Comparison of ENCODE assay signal across 24 cellular contexts in the genomic region with DNA sequence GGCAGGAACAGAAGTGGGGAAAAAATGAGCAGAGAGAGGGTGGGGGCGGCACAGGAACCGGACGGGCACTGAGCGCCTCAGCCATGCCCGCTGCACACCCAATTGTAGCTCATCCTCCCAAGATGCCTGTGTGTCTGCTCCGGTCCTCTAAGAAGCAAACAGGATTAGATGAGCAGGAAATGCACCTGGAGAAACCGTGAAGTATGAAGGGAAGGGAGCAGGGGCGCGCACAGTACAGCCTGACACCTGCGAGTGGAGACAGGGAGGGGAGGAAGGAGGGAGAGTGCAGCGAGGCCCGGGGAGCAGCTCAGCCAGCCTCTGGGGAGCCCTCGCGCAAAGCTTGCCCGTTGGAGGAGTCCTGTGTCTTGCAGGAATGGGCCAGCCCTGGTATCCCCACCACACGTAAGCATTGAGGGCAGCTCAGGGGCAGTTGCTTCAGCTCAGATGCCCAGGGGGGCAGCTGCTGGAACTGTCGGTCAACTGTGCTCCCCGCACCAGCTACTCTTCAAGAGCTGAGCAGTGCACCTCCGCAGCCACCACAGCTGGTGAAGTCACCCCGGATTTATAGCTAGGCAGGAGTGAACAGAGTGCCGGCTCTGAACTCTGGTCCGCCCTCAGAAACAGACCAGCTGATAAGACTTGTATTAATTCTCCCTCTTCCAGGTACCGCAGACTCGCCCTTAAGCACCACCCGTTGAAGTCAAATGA. TPM values are rescaled to one million over a fixed set of nuclear protein-coding genes. Genes with fewer than 3 reads are reported as not detected.
DNase-seq lines count a peak whose midpoint lies in the region; ATAC-seq, FAIRE-seq and TF ChIP-seq lines count a peak whose summit lies in the region.
"Had no signal": no experiment of that assay in that cellular context is flagged by ENCODE, and none has a peak within 500 bp of the region (broad histone marks: within the 10 kb centered on the region; RNA-seq: fewer than 3 reads in every experiment).

No MANE protein-coding gene starts in this region.

- WGBS in K562 (ENCODE audit: insufficient coverage, low coverage, missing lambda C conversion rate): 42% methylated on average over 24 of the region's 25 CpGs

- H3K27ac ChIP-seq in CD4-positive, alpha-beta memory T cell (ENCODE audit: low read depth, low read length): no peak overlapping the region
- H3K27ac ChIP-seq in Karpas-422 (ENCODE audit: low read length) (no peak overlapping the region), K562 (ENCODE audit: extremely low read depth, low read depth, low read length) (no peak overlapping the region)
- H3K27ac ChIP-seq: gastroesophageal sphincter, tibial nerve had no signal

- TF ChIP-seq RAD21 in K562 (CRISPR knock-in tag; conservative IDR thresholded peaks at IDR 0.05 in 1 of 2, IDR thresholded peaks at IDR 0.05 in 1 of 2): no peak

- H3K4me3 ChIP-seq in CD4-positive, alpha-beta memory T cell (ENCODE audit: low read length in 2 of 2): no peak overlapping the region
- H3K4me3 ChIP-seq in Karpas-422 (ENCODE audit: low read length): peak overlapping the region; percentile 44; the same call in 1 of the 2 replicates
- H3K4me3 ChIP-seq in K562: no peak overlapping the region
- H3K4me3 ChIP-seq: gastroesophageal sphincter, tibial nerve had no signal

- no peak for FAIRE-seq in K562 (lab: Jason Lieb, UNC)
- FAIRE-seq: colon, D721Med had no signal

- peaks cover 5 to 7% of the 10 kb centered on the region in 2 donors for H3K27me3 Mint-ChIP-seq in CD4-positive, alpha-beta memory T cell
- peaks cover 14 to 20% of the 10 kb centered on the region in 2 donors for H3K27me3 Mint-ChIP-seq in natural killer cell treated with Interleukin-12 subunit alpha and Interleukin-12 subunit beta and Interleukin-15 and Interleukin-18, amount 100 ng/mL, for 72 hours

- H4K20me1 ChIP-seq in Karpas-422 (ENCODE audit: insufficient read depth, low read depth, low read length) (no peaks in the 10 kb centered on the region), K562 (replicated peaks; ENCODE audit: control insufficient read depth, insufficient read depth, low read length) (no peaks in the 10 kb centered on the region)

- peak overlapping the region in 1 of 7 donors; percentile 56 for H3K27ac Mint-ChIP-seq in CD4-positive, alpha-beta memory T cell
- H3K27ac Mint-ChIP-seq in natural killer cell treated with Interleukin-12 subunit alpha and Interleukin-12 subunit beta and Interleukin-15 and Interleukin-18, amount 100 ng/mL, for 72 hours: no peak overlapping the region
- H3K27ac Mint-ChIP-seq: activated CD8-positive, alpha-beta memory T cell treated with anti-CD3 and anti-CD28 coated beads, Interleukin-2, amount 10 ng/mL, durations not matched to agents 7 days and 5 days; H9; stimulated activated memory B cell treated with anti-CD40 and anti-IgM and Interleukin-4, amounts not matched to agents 10 μg/mL and 1 μg/mL and 100 μg/mL, for 72 hours had no signal

- H3K79me2 ChIP-seq in Karpas-422 (ENCODE audit: low read length) (no peaks in the 10 kb centered on the region), K562 (ENCODE audit: control insufficient read depth, insufficient read depth, low read length) (no peaks in the 10 kb centered on the region)

- CTCF ChIA-PET in CD4-positive, alpha-beta memory T cell (lab: Charles Lee; ENCODE audit: partially characterized antibody): no interaction called here
- CTCF ChIA-PET in K562 (lab: Yijun Ruan, JAX; ENCODE audit: low intra/inter-chr PET ratio): no interaction called here

- H3K4me1 ChIP-seq in CD4-positive, alpha-beta memory T cell (ENCODE audit: insufficient read depth, low read length): no peaks in the 10 kb centered on the region
- peaks cover 10% of the 10 kb centered on the region for H3K4me1 ChIP-seq in Karpas-422 (ENCODE audit: low read length)
- peaks cover 6 to 11% of the 10 kb centered on the region in 2 experiments for H3K4me1 ChIP-seq in K562 (replicated peaks in 1 of 2; ENCODE audit: control insufficient read depth in 2 of 2, insufficient read depth in 2 of 2, low read length in 2 of 2)
- H3K4me1 ChIP-seq: gastroesophageal sphincter, tibial nerve had no signal

- H3K4me2 ChIP-seq in Karpas-422 (ENCODE audit: low read depth, low read length, poor library complexity, severe bottlenecking) (peak overlapping the region; percentile 43), K562 (ENCODE audit: insufficient read depth, low read length) (no peak overlapping the region)

- DNase-seq in CD4-positive, alpha-beta memory T cell: no peak
- no peak for DNase-seq in Karpas-422
- DNase-seq in K562 (ENCODE audit: extremely low read depth in 1 of 4, low spot score in 3 of 4): no peak
- peak; percentile 26 for DNase-seq in natural killer cell treated with Interleukin-12 subunit alpha and Interleukin-12 subunit beta and Interleukin-15 and Interleukin-18, amount 100 ng/mL, for 72 hours (ENCODE audit: low spot score)
- no peak for DNase-seq in NCI-H187 treated with DMSO at 0.1 percent for 48 hours (lab: John Stamatoyannopoulos, UW)
- DNase-seq in amniotic stem cell (lab: John Stamatoyannopoulos, UW): no peak
- no peak for DNase-seq in CD1c-positive myeloid dendritic cell (ENCODE audit: extremely low spot score)
- DNase-seq: activated CD4-positive, alpha-beta T cell treated with anti-CD3 and anti-CD28 coated beads for 1 hour; activated CD8-positive, alpha-beta memory T cell treated with anti-CD3 and anti-CD28 coated beads, Interleukin-2, amount 10 ng/mL, durations not matched to agents 7 days and 5 days; activated gamma-delta T cell; H9; left ventricle myocardium superior; NCI-H1694; PC-3; stimulated activated CD4-positive, alpha-beta T cell treated with anti-CD3 and anti-CD28 coated beads, Interleukin-12 subunit alpha, Interleukin-12 subunit beta, amount 100 ng/mL, for 4 hours; T1000 had no signal

- H3K9me3 Mint-ChIP-seq in CD4-positive, alpha-beta memory T cell: no peaks in the 10 kb centered on the region
- H3K9me3 Mint-ChIP-seq in natural killer cell treated with Interleukin-12 subunit alpha and Interleukin-12 subunit beta and Interleukin-15 and Interleukin-18, amount 100 ng/mL, for 72 hours: no peaks in the 10 kb centered on the region
- H3K9me3 Mint-ChIP-seq: stimulated activated memory B cell treated with anti-CD40 and anti-IgM and Interleukin-4, amounts not matched to agents 10 μg/mL and 1 μg/mL and 100 μg/mL, for 72 hours had no signal

- H2AFZ ChIP-seq in Karpas-422 (ENCODE audit: low read length): no peak overlapping the region
- H2AFZ ChIP-seq in K562 (ENCODE audit: low read depth, low read length): no peak overlapping the region

- H3K9me1 ChIP-seq in K562 (ENCODE audit: control insufficient read depth, insufficient read depth, low read length): no peaks in the 10 kb centered on the region

- no peaks in the 10 kb centered on the region for H3K36me3 Mint-ChIP-seq in CD4-positive, alpha-beta memory T cell
- no peaks in the 10 kb centered on the region for H3K36me3 Mint-ChIP-seq in natural killer cell treated with Interleukin-12 subunit alpha and Interleukin-12 subunit beta and Interleukin-15 and Interleukin-18, amount 100 ng/mL, for 72 hours
- H3K36me3 Mint-ChIP-seq: activated CD8-positive, alpha-beta memory T cell treated with anti-CD3 and anti-CD28 coated beads, Interleukin-2, amount 10 ng/mL, durations not matched to agents 7 days and 5 days; stimulated activated memory B cell treated with anti-CD40 and anti-IgM and Interleukin-4, amounts not matched to agents 10 μg/mL and 1 μg/mL and 100 μg/mL, for 72 hours had no signal

- ATAC-seq in K562: peak; percentile 60
- ATAC-seq in natural killer cell treated with Interleukin-12 subunit alpha and Interleukin-12 subunit beta and Interleukin-15 and Interleukin-18, amount 100 ng/mL, for 72 hours: peak in 1 of 2 donors; percentile 54
- ATAC-seq in HG03045 (IDR thresholded peaks at IDR 0.05; ENCODE audit: unreplicated experiment): no peak
- ATAC-seq: activated CD8-positive, alpha-beta memory T cell treated with anti-CD3 and anti-CD28 coated beads, Interleukin-2, amount 10 ng/mL, durations not matched to agents 7 days and 5 days; gastroesophageal sphincter; left ventricle myocardium superior; stimulated activated memory B cell treated with anti-CD40 and anti-IgM and Interleukin-4, amounts not matched to agents 10 μg/mL and 1 μg/mL and 100 μg/mL, for 72 hours had no signal

- POLR2A ChIA-PET in CD4-positive, alpha-beta memory T cell (lab: Charles Lee; ENCODE audit: partially characterized antibody): interaction anchor here (1.4 to 2.1 kb wide), 2 partner anchors 14 to 22 kb away, joined by 3 to 11 read pairs; no protein-coding TSS in a partner anchor
- POLR2A ChIA-PET in K562 (lab: Yijun Ruan, JAX): interaction anchor here (0.6 to 1.7 kb wide), 5 partner anchors 9 to 231 kb away, joined by 3 to 6 read pairs (median 3); no protein-coding TSS in a partner anchor

- H3K4me3 Mint-ChIP-seq in CD4-positive, alpha-beta memory T cell: peak overlapping the region in 5 of 8 donors; percentile 26 to 58 (median 36)
- H3K4me3 Mint-ChIP-seq in natural killer cell treated with Interleukin-12 subunit alpha and Interleukin-12 subunit beta and Interleukin-15 and Interleukin-18, amount 100 ng/mL, for 72 hours: peak overlapping the region; percentile 18
- H3K4me3 Mint-ChIP-seq: activated CD8-positive, alpha-beta memory T cell treated with anti-CD3 and anti-CD28 coated beads, Interleukin-2, amount 10 ng/mL, durations not matched to agents 7 days and 5 days; H9; stimulated activated memory B cell treated with anti-CD40 and anti-IgM and Interleukin-4, amounts not matched to agents 10 μg/mL and 1 μg/mL and 100 μg/mL, for 72 hours had no signal

- H3K9me3 ChIP-seq in CD4-positive, alpha-beta memory T cell (ENCODE audit: control insufficient read depth in 1 of 2, low read length in 2 of 2): no peaks in the 10 kb centered on the region
- H3K9me3 ChIP-seq in Karpas-422 (ENCODE audit: low read length): no peaks in the 10 kb centered on the region
- no peaks in the 10 kb centered on the region for H3K9me3 ChIP-seq in K562 (replicated peaks; ENCODE audit: control insufficient read depth, insufficient read depth, low read depth, low read length)
- H3K9me3 ChIP-seq: gastroesophageal sphincter, tibial nerve had no signal

- intact Hi-C loops in CD4-positive, alpha-beta memory T cell (cut with micrococcal nuclease): no loop called here
- intact Hi-C loops in K562 (cut with micrococcal nuclease): no loop called here

- TF ChIP-seq EP300 in K562 (IDR thresholded peaks at IDR 0.05; ENCODE audit: low read length): no peak

- H3K36me3 ChIP-seq in CD4-positive, alpha-beta memory T cell (ENCODE audit: insufficient read depth, low read length): no peaks in the 10 kb centered on the region
- H3K36me3 ChIP-seq in Karpas-422 (ENCODE audit: insufficient read depth, low read length) (no peaks in the 10 kb centered on the region), K562 (ENCODE audit: control insufficient read depth, insufficient read depth, low read length) (no peaks in the 10 kb centered on the region)
- H3K36me3 ChIP-seq: gastroesophageal sphincter, tibial nerve had no signal

- peaks cover 0 to 4% (median 0%) of the 10 kb centered on the region in 4 donors for H3K4me1 Mint-ChIP-seq in CD4-positive, alpha-beta memory T cell
- no peaks in the 10 kb centered on the region for H3K4me1 Mint-ChIP-seq in natural killer cell treated with Interleukin-12 subunit alpha and Interleukin-12 subunit beta and Interleukin-15 and Interleukin-18, amount 100 ng/mL, for 72 hours (ENCODE audit: low read depth in 2 of 2)
- H3K4me1 Mint-ChIP-seq: H9; stimulated activated memory B cell treated with anti-CD40 and anti-IgM and Interleukin-4, amounts not matched to agents 10 μg/mL and 1 μg/mL and 100 μg/mL, for 72 hours had no signal

- H3K9me2 ChIP-seq in Karpas-422 (replicated peaks; ENCODE audit: insufficient read depth, low read length): no peaks in the 10 kb centered on the region

- in situ Hi-C loops in K562 (cut with MboI): loop anchor here (10.0 kb wide), 1 partner anchor 367 kb away; no protein-coding TSS in a partner anchor

- no TSS peak for BruUV-seq in K562 (replicated peaks; lab: Mats Ljungman, UMichigan)

- no peaks in the 10 kb centered on the region for H3K27me3 ChIP-seq in CD4-positive, alpha-beta memory T cell (ENCODE audit: insufficient read depth, low read length)
- H3K27me3 ChIP-seq in Karpas-422 (ENCODE audit: low read length) (no peaks in the 10 kb centered on the region), K562 (ENCODE audit: control insufficient read depth in 2 of 2, insufficient read depth in 2 of 2, low read length in 2 of 2) (peaks cover 0 to 5% of the 10 kb centered on the region in 2 experiments; a peak in 1 of 5 replicates)

- TF ChIP-seq CTCF in K562 (IDR thresholded peaks at IDR 0.05 in 2 of 3, conservative IDR thresholded peaks at IDR 0.05 in 1 of 3; ENCODE audit: insufficient read depth in 2 of 3, low read depth in 1 of 3, low read length in 3 of 3): no peak

- H3K9ac ChIP-seq in Karpas-422 (ENCODE audit: low read length): peak overlapping the region; percentile 17; the same call in 1 of the 2 replicates
- H3K9ac ChIP-seq in K562 (ENCODE audit: insufficient read depth in 1 of 2, low read depth in 2 of 2, low read length in 2 of 2): peak overlapping the region in 1 of 2 experiments; percentile 68; a peak in 2 of 4 replicates

- no peak for TF ChIP-seq POLR2A in K562 (conservative IDR thresholded peaks at IDR 0.05)

RNA-seq across cellular contexts. Expression of a gene that starts 7.0 kb away (rescaled TPM):
- under 1 TPM; 0.23 to 0.30 TPM for total RNA-seq in CD4-positive, alpha-beta memory T cell
- polyA plus RNA-seq in CD4-positive, alpha-beta memory T cell: under 1 TPM in 1 of 2 donors, not detected in 1; 0.53 TPM
- total RNA-seq in Karpas-422 (2014; rRNA removed; shearing (Covaris generic); ENCODE audit: low replicate concordance): 0.22 TPM in 1 of 2 replicates, not detected in the other
- total RNA-seq in K562 (2011; cell fraction: chromatin; rRNA removed; ENCODE audit: low replicate concordance): 0.69 TPM in 1 of 2 replicates, not detected in the other
- not detected in 2 replicates for total RNA-seq in K562 (2011; cell fraction: nucleolus; rRNA removed)
- total RNA-seq in K562 (2011; cell fraction: nucleoplasm; rRNA removed): 0.31 and 0.81 TPM in 2 replicates
- total RNA-seq in K562 (2014; rRNA removed) (not detected in 2 replicates), K562 (2014; rRNA removed; fragmentation: Illumina TruSeq; extraction: Trizol) (not detected in 2 replicates), K562 (2015; rRNA removed; fragmentation: Illumina TruSeq; extraction: Trizol) (not detected in 2 replicates), K562 (2021) (not detected in 2 replicates)
- polyA plus RNA-seq in K562 (2011; rRNA removed) (0.14 and 0.46 TPM in 2 replicates), K562 (2014; fragmentation: Illumina TruSeq; extraction: Trizol) (not detected in 2 replicates), K562 (2014; fragmentation: Nextera tagmentation; extraction: Ambion mirVana) (not detected), K562 (2014; rRNA removed) (0.04 TPM in 1 of 2 replicates, not detected in the other)
- 0.13 TPM in 1 of 2 replicates, not detected in the other for polyA plus RNA-seq in K562 (2011; cell fraction: cytosol; rRNA removed)
- 0.73 and 1.4 TPM in 2 replicates for polyA plus RNA-seq in K562 (2011; cell fraction: nucleus; rRNA removed)
- polyA plus RNA-seq in K562 (2012): 0.08 and 0.10 TPM in 2 replicates
- polyA minus RNA-seq in K562 (2011; rRNA and poly(A)+ RNA removed): 0.15 TPM in 1 of 2 replicates, not detected in the other
- polyA minus RNA-seq in K562 (2011; cell fraction: cytosol; rRNA and poly(A)+ RNA removed): not detected in 2 replicates
- polyA minus RNA-seq in K562 (2011; cell fraction: nucleus; rRNA and poly(A)+ RNA removed): 0.13 and 0.44 TPM in 2 replicates
- total RNA-seq in natural killer cell treated with Interleukin-12 subunit alpha and Interleukin-12 subunit beta and Interleukin-15 and Interleukin-18, amount 100 ng/mL, for 72 hours: under 1 TPM in 1 of 2 donors, not detected in 1; 0.47 TPM
- total RNA-seq: gastroesophageal sphincter, H9, left ventricle myocardium superior, M059J, pulmonary artery endothelial cell had no signal

RNA-seq across cellular contexts. Expression of a gene that starts 24.8 kb away (rescaled TPM):
- 100 to 1,000 TPM; 325 to 336 TPM for total RNA-seq in CD4-positive, alpha-beta memory T cell
- 1,000 to 10,000 TPM in 1 of 2 donors, 100 to 1,000 TPM in 1; 910 to 1,459 TPM for polyA plus RNA-seq in CD4-positive, alpha-beta memory T cell
- total RNA-seq in Karpas-422 (2014; rRNA removed; shearing (Covaris generic); ENCODE audit: low replicate concordance): 189 and 274 TPM in 2 replicates
- 125 and 263 TPM in 2 replicates for total RNA-seq in K562 (2011; cell fraction: chromatin; rRNA removed; ENCODE audit: low replicate concordance)
- total RNA-seq in K562 (2011; cell fraction: nucleolus; rRNA removed): 180 and 194 TPM in 2 replicates
- 161 and 172 TPM in 2 replicates for total RNA-seq in K562 (2011; cell fraction: nucleoplasm; rRNA removed)
- total RNA-seq in K562 (2014; rRNA removed): 21.5 and 29.2 TPM in 2 replicates
- 19.6 and 24.1 TPM in 2 replicates for total RNA-seq in K562 (2014; rRNA removed; fragmentation: Illumina TruSeq; extraction: Trizol)
- 19.2 and 25.9 TPM in 2 replicates for total RNA-seq in K562 (2015; rRNA removed; fragmentation: Illumina TruSeq; extraction: Trizol)
- 141 and 152 TPM in 2 replicates for total RNA-seq in K562 (2021)
- polyA plus RNA-seq in K562 (2011; rRNA removed): 45.6 and 59.3 TPM in 2 replicates
- polyA plus RNA-seq in K562 (2011; cell fraction: cytosol; rRNA removed): 113 and 142 TPM in 2 replicates
- polyA plus RNA-seq in K562 (2011; cell fraction: nucleus; rRNA removed): 52.2 and 60.9 TPM in 2 replicates
- 99.1 and 151 TPM in 2 replicates for polyA plus RNA-seq in K562 (2012)
- 147 and 173 TPM in 2 replicates for polyA plus RNA-seq in K562 (2014; fragmentation: Illumina TruSeq; extraction: Trizol)
- polyA plus RNA-seq in K562 (2014; fragmentation: Nextera tagmentation; extraction: Ambion mirVana): 100 to 1,000 TPM in 1 of 2 experiments, 10 to 100 TPM in 1; 95.7 to 216 TPM
- polyA plus RNA-seq in K562 (2014; rRNA removed): 84.5 and 87.9 TPM in 2 replicates
- 59.5 and 95.2 TPM in 2 replicates for polyA minus RNA-seq in K562 (2011; rRNA and poly(A)+ RNA removed)
- 107 and 109 TPM in 2 replicates for polyA minus RNA-seq in K562 (2011; cell fraction: cytosol; rRNA and poly(A)+ RNA removed)
- polyA minus RNA-seq in K562 (2011; cell fraction: nucleus; rRNA and poly(A)+ RNA removed): 69.9 and 106 TPM in 2 replicates
- 100 to 1,000 TPM; 333 to 668 TPM for total RNA-seq in natural killer cell treated with Interleukin-12 subunit alpha and Interleukin-12 subunit beta and Interleukin-15 and Interleukin-18, amount 100 ng/mL, for 72 hours

RNA-seq across cellular contexts. Expression of a gene that starts 51.1 kb away (rescaled TPM):
- 1 to 10 TPM; 4.8 to 6.3 TPM for total RNA-seq in CD4-positive, alpha-beta memory T cell
- under 1 TPM; 0.54 to 0.66 TPM for polyA plus RNA-seq in CD4-positive, alpha-beta memory T cell
- 3.0 and 4.0 TPM in 2 replicates for total RNA-seq in Karpas-422 (2014; rRNA removed; shearing (Covaris generic); ENCODE audit: low replicate concordance)
- 2.3 and 3.3 TPM in 2 replicates for total RNA-seq in K562 (2011; cell fraction: chromatin; rRNA removed; ENCODE audit: low replicate concordance)
- 2.2 and 3.5 TPM in 2 replicates for total RNA-seq in K562 (2011; cell fraction: nucleolus; rRNA removed)
- 0.84 and 3.1 TPM in 2 replicates for total RNA-seq in K562 (2011; cell fraction: nucleoplasm; rRNA removed)
- total RNA-seq in K562 (2014; rRNA removed) (0.05 and 0.94 TPM in 2 replicates), K562 (2014; rRNA removed; fragmentation: Illumina TruSeq; extraction: Trizol) (0.25 and 0.29 TPM in 2 replicates), K562 (2015; rRNA removed; fragmentation: Illumina TruSeq; extraction: Trizol) (0.41 and 0.65 TPM in 2 replicates), K562 (2021) (0.18 and 0.53 TPM in 2 replicates)
- polyA plus RNA-seq in K562 (2011; rRNA removed) (0.15 and 0.26 TPM in 2 replicates), K562 (2014; fragmentation: Illumina TruSeq; extraction: Trizol) (0.43 and 0.53 TPM in 2 replicates), K562 (2014; fragmentation: Nextera tagmentation; extraction: Ambion mirVana) (not detected), K562 (2014; rRNA removed) (0.04 and 0.21 TPM in 2 replicates)
- polyA plus RNA-seq in K562 (2011; cell fraction: cytosol; rRNA removed): 0.24 and 0.27 TPM in 2 replicates
- 1.9 and 2.1 TPM in 2 replicates for polyA plus RNA-seq in K562 (2011; cell fraction: nucleus; rRNA removed)
- 0.46 and 0.66 TPM in 2 replicates for polyA plus RNA-seq in K562 (2012)
- 0.36 and 0.39 TPM in 2 replicates for polyA minus RNA-seq in K562 (2011; rRNA and poly(A)+ RNA removed)
- polyA minus RNA-seq in K562 (2011; cell fraction: cytosol; rRNA and poly(A)+ RNA removed): not detected in 2 replicates
- polyA minus RNA-seq in K562 (2011; cell fraction: nucleus; rRNA and poly(A)+ RNA removed): 0.81 and 1.00 TPM in 2 replicates
- 1 to 10 TPM; 5.2 to 7.2 TPM for total RNA-seq in natural killer cell treated with Interleukin-12 subunit alpha and Interleukin-12 subunit beta and Interleukin-15 and Interleukin-18, amount 100 ng/mL, for 72 hours
